In the genomic region with DNA sequence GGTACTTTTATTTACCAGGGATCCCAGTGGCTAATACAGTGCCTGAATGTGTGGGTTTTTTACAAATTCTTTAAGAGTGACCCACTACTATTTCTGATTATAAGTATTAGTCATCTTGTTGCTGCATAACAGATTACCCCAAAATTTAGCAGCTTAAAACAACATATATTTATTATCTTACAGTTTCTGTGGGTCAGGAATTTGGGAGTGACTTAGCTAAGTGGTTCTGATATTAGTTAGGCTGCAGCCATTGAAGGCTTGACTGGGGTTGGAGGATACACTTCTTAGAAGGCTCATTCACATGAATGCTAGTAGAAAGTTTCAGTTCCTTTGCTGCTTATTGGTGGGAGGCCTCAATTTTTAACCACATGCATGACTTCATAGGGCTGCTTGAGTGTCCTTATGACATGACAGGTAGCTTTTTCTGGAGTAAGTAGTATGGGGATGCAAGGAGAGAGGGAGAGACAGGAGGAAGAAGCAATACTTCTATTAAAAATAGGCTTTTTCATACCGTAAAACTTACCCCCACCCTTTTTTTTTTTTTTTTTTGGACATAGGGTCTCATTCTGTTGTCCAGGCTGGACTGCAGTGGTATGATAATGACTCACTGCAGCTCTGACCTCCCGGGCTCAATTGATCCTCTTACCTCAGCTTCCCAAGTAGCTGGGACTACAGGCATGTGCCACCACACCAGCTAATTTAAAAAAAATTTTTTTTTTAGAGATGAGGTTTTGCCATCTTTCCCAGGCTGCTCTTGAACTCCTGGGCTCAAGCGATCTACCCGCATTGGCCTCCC, we compare ENCODE assay signal across 9 cellular contexts. TPM values are rescaled to one million over a fixed set of nuclear protein-coding genes. Genes with fewer than 3 reads are reported as not detected.
DNase-seq lines count a peak whose midpoint lies in the region; ATAC-seq and TF ChIP-seq lines count a peak whose summit lies in the region.
"Had no signal": no experiment of that assay in that cellular context is flagged by ENCODE, and none has a peak within 500 bp of the region (broad histone marks: within the 10 kb centered on the region; RNA-seq: fewer than 3 reads in every experiment).

No MANE protein-coding gene starts in this region.

- H3K9ac ChIP-seq in GM23248, result no peak overlapping the region

- H3K4me2 ChIP-seq in GM23248 (ENCODE audit: unreplicated experiment), result peak overlapping the region; percentile 51

- H3K4me1 ChIP-seq in GM23248 (ENCODE audit: insufficient read depth) (peaks cover 13% of the 10 kb centered on the region), HAP-1 (no peaks in the 10 kb centered on the region)

- H3K27ac ChIP-seq in GM23248 (no peak overlapping the region), substantia nigra (ENCODE audit: low read depth, low read length, poor library complexity, severe bottlenecking) (no peak overlapping the region)

- TF ChIP-seq CTCF in fibroblast of pulmonary artery (IDR thresholded peaks at IDR 0.05; ENCODE audit: low read length, missing control alignments), result no peak

- ATAC-seq in GM18867 (IDR thresholded peaks at IDR 0.05; ENCODE audit: unreplicated experiment), result peak; percentile 100
- ATAC-seq in HG03565 (IDR thresholded peaks at IDR 0.05; ENCODE audit: unreplicated experiment), result peak; percentile 100

- H4K20me1 ChIP-seq in GM23248 (ENCODE audit: insufficient read depth), result no peaks in the 10 kb centered on the region

- DNase-seq in GM23248 (peak; percentile 43), fibroblast of pulmonary artery (ENCODE audit: low read depth) (peak; percentile 38), substantia nigra (lab: John Stamatoyannopoulos, UW) (no peak), HAP-1 (ENCODE audit: low spot score in 2 of 2) (no peak), SK-N-DZ (ENCODE audit: low spot score) (no peak)
- DNase-seq in stimulated activated CD4-positive, alpha-beta T cell treated with anti-CD3 and anti-CD28 coated beads, Interleukin-4, amount 100 ng/mL, for 24 hours, result no peak
- DNase-seq: NCI-H2171 had no signal

- no peaks in the 10 kb centered on the region for H3K9me2 ChIP-seq in GM23248 (ENCODE audit: insufficient read depth)

- H2AFZ ChIP-seq in GM23248, result no peak overlapping the region

- H3K79me2 ChIP-seq in GM23248 (ENCODE audit: insufficient read depth), result peaks cover 15% of the 10 kb centered on the region

- no peak overlapping the region for H3K4me3 ChIP-seq in GM23248
- H3K4me3 ChIP-seq in fibroblast of pulmonary artery (replicated peaks; ENCODE audit: low read depth, low read length), result no peak overlapping the region
- no peak overlapping the region for H3K4me3 ChIP-seq in HAP-1

- H3K9me3 ChIP-seq in GM23248 (ENCODE audit: low read depth), result no peaks in the 10 kb centered on the region
- no peaks in the 10 kb centered on the region for H3K9me3 ChIP-seq in HAP-1

- in situ Hi-C loops in GM23248 (cut with MboI), result no loop called here
- in situ Hi-C loops in HAP-1 (cut with MboI; ENCODE audit: low sequenced_read_pairs), result no loop called here

- WGBS in GM23248 (ENCODE audit: low coverage in 1 of 2, low lambda C conversion rate in 2 of 2, missing lambda C conversion rate in 2 of 2), 2 experiments, result 93 to 97% methylated on average over 4 of the region's 4 CpGs

- H3F3A ChIP-seq in GM23248 (ENCODE audit: insufficient read depth), result peaks cover 10% of the 10 kb centered on the region; the same call in 1 of the 2 replicates

- no peaks in the 10 kb centered on the region for H3K27me3 ChIP-seq in GM23248 (replicated peaks; ENCODE audit: insufficient read depth)
- H3K27me3 ChIP-seq in HAP-1 (ENCODE audit: low read depth), result no peaks in the 10 kb centered on the region

- H3K36me3 ChIP-seq in GM23248 (ENCODE audit: low read depth) (no peaks in the 10 kb centered on the region), HAP-1 (replicated peaks) (no peaks in the 10 kb centered on the region)

RNA-seq across cellular contexts. Expression of a gene that starts 13.3 kb away (rescaled TPM):
- 16.3 and 20.6 TPM in 2 replicates for total RNA-seq in GM23248 (2014; rRNA removed; shearing (Covaris generic))
- polyA plus RNA-seq in GM23248 (2016; fragmentation: Nextera tagmentation; extraction: Ambion mirVana), result 134 and 145 TPM in 2 replicates
- polyA plus RNA-seq in SK-N-DZ (2014; cell fraction: cytosol; rRNA removed), result 18.8 and 22.4 TPM in 2 replicates
- 6.5 and 9.0 TPM in 2 replicates for polyA plus RNA-seq in SK-N-DZ (2014; cell fraction: nucleus; rRNA removed)

Comparison
In these comparisons a context has a peak if more than half of its experiments do, and no peak if none do; other contexts are left out.
1. DNase-seq: peak in GM23248 (single experiment) and fibroblast of pulmonary artery (single experiment); none in substantia nigra (0 of 49), stimulated activated CD4-positive, alpha-beta T cell treated with anti-CD3 and anti-CD28 coated beads, Interleukin-4, amount 100 ng/mL, for 24 hours (single experiment), HAP-1 (0 of 2) and SK-N-DZ (single experiment).